Comparison of ENCODE assay signal across 10 cellular contexts in the genomic region with DNA sequence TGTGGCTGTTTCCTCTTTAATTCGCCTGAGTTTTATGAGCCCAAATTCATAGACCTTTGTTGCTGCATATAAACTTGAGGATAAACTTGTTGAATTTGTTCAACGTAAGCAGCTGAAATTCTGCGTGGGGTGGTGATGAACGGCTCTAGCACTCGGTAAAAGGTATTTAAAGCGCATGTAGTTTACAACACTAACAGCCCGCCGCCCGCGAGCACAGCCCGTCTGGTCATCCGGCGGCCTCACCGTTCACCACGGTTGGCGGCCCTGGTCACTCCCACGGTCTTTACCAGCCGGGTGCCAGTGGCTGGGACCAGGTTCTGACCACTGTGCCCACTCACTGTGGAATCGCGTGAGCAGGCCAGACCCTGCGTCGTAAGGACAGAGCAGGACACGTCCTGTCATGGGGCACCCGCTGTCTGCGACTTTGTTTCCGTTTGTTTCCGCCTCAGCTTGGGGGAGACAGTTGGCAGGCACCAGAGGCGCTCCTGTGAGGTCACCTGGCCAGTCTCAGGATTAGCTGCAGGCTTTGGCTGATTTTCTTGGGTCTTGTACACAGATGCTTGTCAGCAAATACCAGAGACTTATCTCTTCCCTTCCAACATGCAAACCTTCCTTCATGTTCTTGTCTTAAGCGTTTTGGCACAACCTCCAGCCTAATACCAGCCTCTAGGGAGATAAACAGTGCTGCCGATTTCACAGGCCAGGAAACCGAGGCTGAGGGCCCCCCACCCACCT. TPM values are rescaled to one million over a fixed set of nuclear protein-coding genes. Genes with fewer than 3 reads are reported as not detected.
DNase-seq lines count a peak whose midpoint lies in the region; ATAC-seq and TF ChIP-seq lines count a peak whose summit lies in the region.
"Had no signal": no experiment of that assay in that cellular context is flagged by ENCODE, and none has a peak within 500 bp of the region (broad histone marks: within the 10 kb centered on the region; RNA-seq: fewer than 3 reads in every experiment).

No MANE protein-coding gene starts in this region.

- no peaks in the 10 kb centered on the region for H3K27me3 Mint-ChIP-seq in CD4-positive, CD25-positive, alpha-beta regulatory T cell
- no peaks in the 10 kb centered on the region for H3K27me3 Mint-ChIP-seq in progenitor cell of endocrine pancreas

- H3K27ac Mint-ChIP-seq in CD4-positive, CD25-positive, alpha-beta regulatory T cell = peak overlapping the region in 1 of 3 donors; percentile 63
- peak overlapping the region; percentile 62 for H3K27ac Mint-ChIP-seq in progenitor cell of endocrine pancreas

- H3K36me3 ChIP-seq in CD4-positive, CD25-positive, alpha-beta regulatory T cell (ENCODE audit: control insufficient read depth, insufficient read depth, low read length) = peaks cover 27% of the 10 kb centered on the region
- H3K36me3 ChIP-seq in left ventricle myocardium inferior = peaks cover 38% of the 10 kb centered on the region

- H3K4me3 Mint-ChIP-seq in CD4-positive, CD25-positive, alpha-beta regulatory T cell = peak overlapping the region; percentile 69 to 89 (median 76)
- H3K4me3 Mint-ChIP-seq in progenitor cell of endocrine pancreas (ENCODE audit: low read depth) = no peak overlapping the region

- H3K36me3 Mint-ChIP-seq in CD4-positive, CD25-positive, alpha-beta regulatory T cell = peaks cover 3% of the 10 kb centered on the region
- H3K36me3 Mint-ChIP-seq in progenitor cell of endocrine pancreas (ENCODE audit: insufficient read depth) = peaks cover 4% of the 10 kb centered on the region

- H3K9me3 ChIP-seq in CD4-positive, CD25-positive, alpha-beta regulatory T cell (ENCODE audit: control insufficient read depth in 2 of 2, low read length in 2 of 2) = no peaks in the 10 kb centered on the region
- no peaks in the 10 kb centered on the region for H3K9me3 ChIP-seq in left ventricle myocardium inferior (replicated peaks)

- no peak overlapping the region for H3K27ac ChIP-seq in CD4-positive, CD25-positive, alpha-beta regulatory T cell (ENCODE audit: insufficient read depth, low read length, poor library complexity, severe bottlenecking)
- peak overlapping the region; percentile 85 for H3K27ac ChIP-seq in left ventricle myocardium inferior (replicated peaks)

- DNase-seq in CD4-positive, CD25-positive, alpha-beta regulatory T cell = no peak
- DNase-seq in amniotic epithelial cell (ENCODE audit: low read depth) = peak; percentile 87
- peak; percentile 32 for DNase-seq in left ventricle myocardium inferior
- DNase-seq in progenitor cell of endocrine pancreas (ENCODE audit: low spot score, unreplicated experiment) = no peak
- no peak for DNase-seq in NCI-H1436 treated with DMSO at 0.1 percent for 48 hours (lab: John Stamatoyannopoulos, UW)
- no peak for DNase-seq in activated CD4-positive, alpha-beta T cell treated with anti-CD3 and anti-CD28 coated beads, Interleukin-2, amount 50 U/mL, for 1 hour
- DNase-seq: foreskin melanocyte, NCI-H1048 had no signal

- peaks cover 0 to 12% (median 5%) of the 10 kb centered on the region in 4 donors for H3K4me1 Mint-ChIP-seq in CD4-positive, CD25-positive, alpha-beta regulatory T cell
- no peaks in the 10 kb centered on the region for H3K4me1 Mint-ChIP-seq in progenitor cell of endocrine pancreas (ENCODE audit: low read depth)

- TF ChIP-seq CTCF in left ventricle myocardium inferior (IDR thresholded peaks at IDR 0.05; ENCODE audit: borderline replicate concordance) (no peak), progenitor cell of endocrine pancreas (IDR thresholded peaks at IDR 0.05; ENCODE audit: unreplicated experiment) (no peak)

- intact Hi-C loops in left ventricle myocardium inferior (cut with micrococcal nuclease) = no loop called here

- no peak for ATAC-seq in CD4-positive, CD25-positive, alpha-beta regulatory T cell (ENCODE audit: low read depth in 2 of 2)
- ATAC-seq in HG03196 (IDR thresholded peaks at IDR 0.05; ENCODE audit: unreplicated experiment) = no peak
- no peak for ATAC-seq in GM19035 (IDR thresholded peaks at IDR 0.05; ENCODE audit: unreplicated experiment)

- H3K27me3 ChIP-seq in CD4-positive, CD25-positive, alpha-beta regulatory T cell (ENCODE audit: control insufficient read depth, insufficient read depth, low read length) = no peaks in the 10 kb centered on the region
- no peaks in the 10 kb centered on the region for H3K27me3 ChIP-seq in left ventricle myocardium inferior (ENCODE audit: low read depth)

- H3K4me1 ChIP-seq in CD4-positive, CD25-positive, alpha-beta regulatory T cell (ENCODE audit: control insufficient read depth, insufficient read depth, low read length, poor library complexity, severe bottlenecking) = peaks cover 5% of the 10 kb centered on the region
- H3K4me1 ChIP-seq in left ventricle myocardium inferior = peaks cover 49% of the 10 kb centered on the region

- no peak overlapping the region for H3K4me3 ChIP-seq in CD4-positive, CD25-positive, alpha-beta regulatory T cell (ENCODE audit: low read depth, low read length)
- H3K4me3 ChIP-seq in left ventricle myocardium inferior = peak overlapping the region; percentile 33

- peaks cover 0 to 2% (median 0%) of the 10 kb centered on the region in 7 donors for H3K9me3 Mint-ChIP-seq in CD4-positive, CD25-positive, alpha-beta regulatory T cell
- no peaks in the 10 kb centered on the region for H3K9me3 Mint-ChIP-seq in progenitor cell of endocrine pancreas (ENCODE audit: low read depth)

RNA-seq across cellular contexts. Expression of gene SPON2, which starts 36.8 kb away (rescaled TPM):
- total RNA-seq in CD4-positive, CD25-positive, alpha-beta regulatory T cell = 23.9 TPM
- polyA plus RNA-seq in CD4-positive, CD25-positive, alpha-beta regulatory T cell = 1 to 10 TPM; 3.4 to 8.1 (median 6.2) TPM
- total RNA-seq in left ventricle myocardium inferior = 13.9 TPM
- 1.9 and 2.2 TPM in 2 replicates for total RNA-seq in progenitor cell of endocrine pancreas

RNA-seq across cellular contexts. Expression of gene CTBP1, which starts 39.8 kb away (rescaled TPM):
- 198 TPM for total RNA-seq in CD4-positive, CD25-positive, alpha-beta regulatory T cell
- 10 to 100 TPM; 32.4 to 82.8 (median 52.0) TPM for polyA plus RNA-seq in CD4-positive, CD25-positive, alpha-beta regulatory T cell
- total RNA-seq in left ventricle myocardium inferior (112 TPM), progenitor cell of endocrine pancreas (199 and 204 TPM in 2 replicates)

Comparison
In these comparisons a context has a peak if more than half of its experiments do, and no peak if none do; other contexts are left out.
1. DNase-seq: peak in amniotic epithelial cell (single experiment) and left ventricle myocardium inferior (single experiment); none in CD4-positive, CD25-positive, alpha-beta regulatory T cell (0 of 3), progenitor cell of endocrine pancreas (single experiment), NCI-H1436 treated with DMSO at 0.1 percent for 48 hours (single experiment) and activated CD4-positive, alpha-beta T cell treated with anti-CD3 and anti-CD28 coated beads, Interleukin-2, amount 50 U/mL, for 1 hour (single experiment).